ENCODE assay signal across 1 cellular context in the genomic region with DNA sequence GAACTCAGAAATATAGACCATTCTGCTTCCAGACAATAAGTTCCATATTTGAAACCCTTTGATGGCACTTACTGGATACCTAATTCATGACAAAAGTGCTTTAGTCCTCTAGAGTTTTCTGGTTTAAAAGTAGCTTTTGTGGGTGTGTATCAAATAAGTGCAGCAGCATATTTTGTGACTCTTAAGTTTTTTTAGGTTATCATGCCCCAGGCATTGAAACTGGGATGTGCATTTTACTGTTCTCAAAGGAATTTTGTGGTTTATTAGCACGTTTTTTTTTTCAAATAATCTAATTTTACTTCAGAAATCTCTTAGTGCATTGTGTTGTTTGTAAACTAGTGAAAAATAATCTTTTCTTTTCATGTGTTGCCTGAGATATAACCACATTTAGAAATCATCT.
TF ChIP-seq lines count a peak whose summit lies in the region.

No MANE protein-coding gene starts in this region.

TF ChIP-seq in IMR-90, 13 proteins besides CTCF, POLR2A, EP300 and RAD21 (continued from another document):
- TF ChIP-seq MAZ (IDR thresholded peaks at IDR 0.05; ENCODE audit: borderline replicate concordance, low read depth, low read length) (no peak), MAFK (IDR thresholded peaks at IDR 0.05; ENCODE audit: low read depth, low read length) (no peak), BHLHE40 (IDR thresholded peaks at IDR 0.05; ENCODE audit: low read depth, low read length) (no peak), SMC3 (IDR thresholded peaks at IDR 0.05; ENCODE audit: low read depth, low read length) (no peak), RCOR1 (IDR thresholded peaks at IDR 0.05; ENCODE audit: insufficient replicate concordance, low read length) (no peak), CHD1 (IDR thresholded peaks at IDR 0.05; ENCODE audit: low read depth, low read length) (no peak), CEBPB (IDR thresholded peaks at IDR 0.05; ENCODE audit: low read depth, low read length) (no peak)
- TF ChIP-seq, protein P1, sequence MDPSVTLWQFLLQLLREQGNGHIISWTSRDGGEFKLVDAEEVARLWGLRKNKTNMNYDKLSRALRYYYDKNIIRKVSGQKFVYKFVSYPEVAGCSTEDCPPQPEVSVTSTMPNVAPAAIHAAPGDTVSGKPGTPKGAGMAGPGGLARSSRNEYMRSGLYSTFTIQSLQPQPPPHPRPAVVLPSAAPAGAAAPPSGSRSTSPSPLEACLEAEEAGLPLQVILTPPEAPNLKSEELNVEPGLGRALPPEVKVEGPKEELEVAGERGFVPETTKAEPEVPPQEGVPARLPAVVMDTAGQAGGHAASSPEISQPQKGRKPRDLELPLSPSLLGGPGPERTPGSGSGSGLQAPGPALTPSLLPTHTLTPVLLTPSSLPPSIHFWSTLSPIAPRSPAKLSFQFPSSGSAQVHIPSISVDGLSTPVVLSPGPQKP (IDR thresholded peaks at IDR 0.05; ENCODE audit: borderline replicate concordance, low read depth, low read length), result no peak
